In genomic region chr3:195208183-195208582, GRCh38 we compare ENCODE assay signal across 10 cellular contexts.
DNase-seq lines count a peak whose midpoint lies in the region; ATAC-seq and TF ChIP-seq lines count a peak whose summit lies in the region.
"Had no signal": no experiment of that assay in that cellular context is flagged by ENCODE, and none has a peak within 500 bp of the region (broad histone marks: within the 10 kb centered on the region; RNA-seq: fewer than 3 reads in every experiment).

No MANE protein-coding gene starts in this region.

- no peaks in the 10 kb centered on the region for H3K36me3 Mint-ChIP-seq in CD8-positive, alpha-beta T cell

- H3K27ac ChIP-seq in lung (ENCODE audit: low read depth in 1 of 2, low read length in 1 of 2) = peak overlapping the region in 1 of 2 donors; percentile 54
- H3K27ac ChIP-seq in CD8-positive, alpha-beta T cell (ENCODE audit: low read depth, low read length) = no peak overlapping the region
- H3K27ac ChIP-seq: epithelial cell of prostate had no signal

- no peak overlapping the region for H3K27ac Mint-ChIP-seq in CD8-positive, alpha-beta T cell

- H3K4me1 ChIP-seq in lung (ENCODE audit: control insufficient read depth in 2 of 2, insufficient read depth in 2 of 2, low read length in 2 of 2) = peaks cover 0 to 24% of the 10 kb centered on the region in 2 donors
- H3K4me1 ChIP-seq in CD8-positive, alpha-beta T cell (ENCODE audit: insufficient read depth, low read length) = no peaks in the 10 kb centered on the region

- no peaks in the 10 kb centered on the region for H3K9me3 Mint-ChIP-seq in CD8-positive, alpha-beta T cell

- no peaks in the 10 kb centered on the region for H3K9me3 ChIP-seq in lung (ENCODE audit: control insufficient read depth in 2 of 2, insufficient read depth in 1 of 2, low read length in 1 of 2)
- no peaks in the 10 kb centered on the region for H3K9me3 ChIP-seq in CD8-positive, alpha-beta T cell (ENCODE audit: low read length)

- intact Hi-C loops in CD8-positive, alpha-beta T cell (cut with DNase I, micrococcal nuclease) = no loop called here

- WGBS in lung, 2 donors = 85 to 88% methylated on average over 9 of the region's 9 CpGs

- H3K4me3 ChIP-seq in lung = no peak overlapping the region
- no peak overlapping the region for H3K4me3 ChIP-seq in CD8-positive, alpha-beta T cell (ENCODE audit: low read depth, low read length)

- no peaks in the 10 kb centered on the region for H3K27me3 Mint-ChIP-seq in CD8-positive, alpha-beta T cell (ENCODE audit: low read depth)
- H3K27me3 Mint-ChIP-seq: T-cell had no signal

- POLR2A ChIA-PET in CD8-positive, alpha-beta T cell (lab: Charles Lee) = interaction anchor here (0.7 kb wide), 1 partner anchor 16 kb away, joined by 3 read pairs; no protein-coding TSS in a partner anchor

- no peaks in the 10 kb centered on the region for H3K27me3 ChIP-seq in lung (ENCODE audit: control insufficient read depth, insufficient read depth)
- H3K27me3 ChIP-seq in CD8-positive, alpha-beta T cell (ENCODE audit: insufficient read depth, low read length) = no peaks in the 10 kb centered on the region

- peak; percentile 86 for ATAC-seq in GM18498 (IDR thresholded peaks at IDR 0.05; ENCODE audit: unreplicated experiment)
- ATAC-seq in HG03342 (IDR thresholded peaks at IDR 0.05; ENCODE audit: unreplicated experiment) = peak; percentile 92
- no peak for ATAC-seq in lung (ENCODE audit: insufficient read depth, low FRiP score)
- ATAC-seq in CD8-positive, alpha-beta T cell = no peak

- no peaks in the 10 kb centered on the region for H3K36me3 ChIP-seq in lung (ENCODE audit: control insufficient read depth in 2 of 2, insufficient read depth in 2 of 2, low read length in 2 of 2)
- no peaks in the 10 kb centered on the region for H3K36me3 ChIP-seq in CD8-positive, alpha-beta T cell (ENCODE audit: insufficient read depth, low read length)

- CTCF ChIA-PET in CD8-positive, alpha-beta T cell (lab: Charles Lee) = no interaction called here

- TF ChIP-seq CTCF in GM20000 (IDR thresholded peaks at IDR 0.05; ENCODE audit: extremely low read depth, missing control alignments) (no peak), lung (IDR thresholded peaks at IDR 0.05; ENCODE audit: control extremely low read depth, extremely low read depth) (no peak)
- no peak for TF ChIP-seq CTCF in CD8-positive, alpha-beta T cell (IDR thresholded peaks at IDR 0.05)

- DNase-seq in GM20000 (ENCODE audit: low spot score) (peak; percentile 61), lung (ENCODE audit: low spot score) (peak; percentile 15), COLO668 (lab: John Stamatoyannopoulos, UW; ENCODE audit: unreplicated experiment) (no peak), NCI-H774 (lab: John Stamatoyannopoulos, UW) (no peak)
- no peak for DNase-seq in effector CD8-positive, alpha-beta T cell (lab: John Stamatoyannopoulos, UW)
- DNase-seq in CD8-positive, alpha-beta T cell = no peak
- DNase-seq: T-cell had no signal

- no peak overlapping the region for H3K4me3 Mint-ChIP-seq in CD8-positive, alpha-beta T cell
- H3K4me3 Mint-ChIP-seq: T-cell had no signal

- peaks cover 27% of the 10 kb centered on the region for H3K4me1 Mint-ChIP-seq in CD8-positive, alpha-beta T cell (ENCODE audit: low read depth)

Comparison
In these comparisons a context has a peak if more than half of its experiments do, and no peak if none do; other contexts are left out.
1. ATAC-seq: peak in GM18498 (single experiment) and HG03342 (single experiment); none in lung (single experiment) and CD8-positive, alpha-beta T cell (single experiment).
2. DNase-seq: peak in GM20000 (single experiment) and lung (single experiment); none in COLO668 (single experiment), effector CD8-positive, alpha-beta T cell (single experiment), CD8-positive, alpha-beta T cell (0 of 7) and NCI-H774 (single experiment).